ENCODE assay signal across 2 cellular contexts in the genomic region with DNA sequence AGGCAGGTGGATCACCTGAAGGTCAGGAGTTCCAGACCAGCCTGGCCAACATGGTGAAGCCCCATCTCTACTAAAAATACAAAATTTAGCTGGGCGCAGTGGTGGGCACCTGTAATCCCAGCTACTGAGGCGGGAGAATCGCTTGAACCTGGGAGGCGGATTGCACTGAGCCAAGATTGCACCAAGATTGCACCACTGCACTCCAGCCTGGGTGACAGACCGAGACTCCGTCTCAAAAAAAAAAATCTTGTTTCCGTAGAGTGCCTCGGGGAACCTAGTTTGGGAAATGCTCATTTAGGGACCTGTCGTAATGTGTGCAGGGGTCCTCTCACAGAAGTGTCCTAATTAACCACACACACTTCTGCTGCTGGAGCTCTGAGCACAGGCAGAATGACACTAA. TPM values are rescaled to one million over a fixed set of nuclear protein-coding genes. Genes with fewer than 3 reads are reported as not detected.
"Had no signal": no experiment of that assay in that cellular context is flagged by ENCODE, and none has a peak within 500 bp of the region (broad histone marks: within the 10 kb centered on the region; RNA-seq: fewer than 3 reads in every experiment).

No MANE protein-coding gene starts in this region.

RNA-seq across cellular contexts. Expression of a gene that starts 7.4 kb away (rescaled TPM):
- total RNA-seq: activated CD8-positive, alpha-beta T cell treated with anti-CD3 and anti-CD28 coated beads, Interleukin-2, amount 10 ng/mL, durations not matched to agents 7 days and 5 days; activated T-helper 2 cell treated with anti-CD3 and anti-CD28 coated beads, Interferon-gamma antibody, Interleukin-2, Interleukin-4, amounts not matched to agents 10 μg/mL and 5 μg/mL and 100 μg/mL, durations not matched to agents 14 hours and 24 hours and 36 hours had no signal
